28 cellular contexts compared by ENCODE assay signal in the genomic region with DNA sequence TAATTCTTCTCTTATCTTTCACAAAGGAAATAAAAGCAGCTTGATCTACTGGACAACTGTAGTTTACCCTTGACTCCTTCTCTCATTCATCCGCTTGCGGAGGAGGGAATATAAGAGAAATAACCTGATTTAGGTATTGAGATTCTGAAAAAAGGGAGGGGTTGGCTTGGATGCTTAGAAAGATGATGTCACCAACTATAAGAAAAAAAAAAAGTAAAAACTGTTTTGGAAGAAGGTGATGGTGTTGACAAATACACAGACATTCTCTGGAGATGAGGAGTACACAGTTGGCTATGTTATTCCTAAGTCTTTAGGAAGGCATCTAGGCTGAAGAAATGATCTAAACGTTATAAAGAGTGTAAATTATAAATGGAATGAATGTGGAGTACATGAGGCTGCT.
"Had no signal": no experiment of that assay in that cellular context is flagged by ENCODE, and none has a peak within 500 bp of the region (broad histone marks: within the 10 kb centered on the region; RNA-seq: fewer than 3 reads in every experiment).

No MANE protein-coding gene starts in this region.

- H3K9me3 ChIP-seq: colonic mucosa, esophagus muscularis mucosa, esophagus squamous epithelium, gastrocnemius medialis, gastroesophageal sphincter, heart left ventricle, heart right ventricle had no signal

- H3K4me1 ChIP-seq: colonic mucosa, esophagus muscularis mucosa, esophagus squamous epithelium, foreskin keratinocyte, gastrocnemius medialis, gastroesophageal sphincter, heart left ventricle, heart right ventricle had no signal

- H3K27me3 ChIP-seq: colonic mucosa, esophagus squamous epithelium, foreskin keratinocyte, gastrocnemius medialis had no signal

- DNase-seq: colonic mucosa; cortex of kidney; dermis blood vessel endothelial cell; dorsolateral prefrontal cortex; effector CD4-positive, alpha-beta T cell; effector CD8-positive, alpha-beta T cell; effector memory CD4-positive, alpha-beta T cell; effector memory CD8-positive, alpha-beta T cell; endodermal cell; erythroblast; esophagus squamous epithelium; foreskin fibroblast; foreskin keratinocyte; foreskin melanocyte; gastrocnemius medialis; glutamatergic neuron; head of caudate nucleus; heart left ventricle; heart right ventricle had no signal

- H3K36me3 ChIP-seq: colonic mucosa, esophagus muscularis mucosa, esophagus squamous epithelium, gastrocnemius medialis, gastroesophageal sphincter, heart left ventricle, heart right ventricle had no signal

- FAIRE-seq: colon, endometrium, endothelial cell of umbilical vein, frontal cortex had no signal

- H3K27ac ChIP-seq: colonic mucosa, coronary artery, dorsolateral prefrontal cortex, epithelial cell of prostate, esophagus muscularis mucosa, esophagus squamous epithelium, foreskin keratinocyte, gastrocnemius medialis, gastroesophageal sphincter, heart left ventricle, heart right ventricle had no signal

- ATAC-seq: effector memory CD8-positive, alpha-beta T cell; esophagus mucosa; foreskin keratinocyte; gastrocnemius medialis; gastroesophageal sphincter; heart left ventricle; heart right ventricle had no signal

- H3K4me3 ChIP-seq: colonic mucosa, coronary artery, dorsolateral prefrontal cortex, esophagus muscularis mucosa, esophagus squamous epithelium, gastrocnemius medialis, gastroesophageal sphincter, heart left ventricle, heart right ventricle had no signal
